Comparison of ENCODE assay signal across 23 cellular contexts in genomic region chrX:93420635-93421034, GRCh38.
"Had no signal": no experiment of that assay in that cellular context is flagged by ENCODE, and none has a peak within 500 bp of the region (broad histone marks: within the 10 kb centered on the region; RNA-seq: fewer than 3 reads in every experiment).

No MANE protein-coding gene starts in this region.

- H3K27ac Mint-ChIP-seq: activated CD4-positive, alpha-beta memory T cell treated with anti-CD3 and anti-CD28 coated beads for 36 hours; activated CD4-positive, alpha-beta T cell treated with anti-CD3 and anti-CD28 coated beads, Interleukin-2, amount 10 ng/mL, durations not matched to agents 24 days and 14 days; activated naive CD4-positive, alpha-beta T cell treated with anti-CD3 and anti-CD28 coated beads, Interleukin-2, amount 10 ng/mL, durations not matched to agents 7 days and 5 days; activated naive CD8-positive, alpha-beta T cell treated with anti-CD3 and anti-CD28 coated beads, Interleukin-2, amount 10 ng/mL, durations not matched to agents 7 days and 5 days; activated T-helper 1 cell treated with anti-CD3 and anti-CD28 coated beads, Interleukin-12 subunit alpha, Interleukin-12 subunit beta, Interleukin-2, Interleukin-4 antibody, amounts not matched to agents 30 ng/mL and 10 ng/mL and 1 ng/mL, durations not matched to agents 14 hours and 24 hours and 36 hours; memory B cell; naive thymus-derived CD8-positive, alpha-beta T cell; progenitor cell of endocrine pancreas had no signal

- H3K4me1 ChIP-seq: foreskin keratinocyte, heart right ventricle, right lobe of liver, tibial nerve had no signal

- DNase-seq: activated CD4-positive, alpha-beta memory T cell treated with anti-CD3 and anti-CD28 coated beads for 36 hours; activated CD4-positive, alpha-beta T cell treated with anti-CD3 and anti-CD28 coated beads, Interleukin-2, amount 10 ng/mL, durations not matched to agents 24 days and 14 days; activated CD4-positive, CD25-positive, alpha-beta regulatory T cell treated with anti-CD3 and anti-CD28 coated beads, Interleukin-2, amount 50 U/mL, for 72 hours; activated CD8-positive, alpha-beta memory T cell treated with anti-CD3 and anti-CD28 coated beads, Interleukin-2, amount 50 U/mL, for 4 hours; activated effector memory CD4-positive, alpha-beta T cell treated with anti-CD3 and anti-CD28 coated beads, Interleukin-2, amount 50 U/mL, for 16 hours; activated naive CD4-positive, alpha-beta T cell treated with anti-CD3 and anti-CD28 coated beads, Interleukin-2, amount 10 ng/mL, durations not matched to agents 7 days and 5 days; activated naive CD8-positive, alpha-beta T cell treated with anti-CD3 and anti-CD28 coated beads, Interleukin-2, amount 10 ng/mL, durations not matched to agents 7 days and 5 days; activated T-cell treated with anti-CD3 and anti-CD28 coated beads, Interleukin-2, amount 50 U/mL, for 1 hour; caudate nucleus; cortex of kidney; foreskin keratinocyte; heart right ventricle; naive thymus-derived CD8-positive, alpha-beta T cell; right lobe of liver; stimulated activated CD4-positive, alpha-beta T cell treated with anti-CD3 and anti-CD28 coated beads, Interleukin-2, amount 100 ng/mL, for 48 hours; stimulated activated naive CD4-positive, alpha-beta T cell treated with Interleukin-2 at 50 U/mL for 16 hours; T1000 had no signal

- FAIRE-seq: endothelial cell of umbilical vein had no signal

- H3K4me3 ChIP-seq: ascending aorta, heart right ventricle, right lobe of liver, tibial nerve had no signal

- H3K4me1 Mint-ChIP-seq: activated CD4-positive, alpha-beta T cell treated with anti-CD3 and anti-CD28 coated beads, Interleukin-2, amount 10 ng/mL, durations not matched to agents 24 days and 14 days; activated naive CD4-positive, alpha-beta T cell treated with anti-CD3 and anti-CD28 coated beads, Interleukin-2, amount 10 ng/mL, durations not matched to agents 7 days and 5 days; activated naive CD8-positive, alpha-beta T cell treated with anti-CD3 and anti-CD28 coated beads, Interleukin-2, amount 10 ng/mL, durations not matched to agents 7 days and 5 days; memory B cell; naive thymus-derived CD8-positive, alpha-beta T cell had no signal

- H3K9me3 Mint-ChIP-seq: activated CD4-positive, alpha-beta memory T cell treated with anti-CD3 and anti-CD28 coated beads for 36 hours; activated CD4-positive, alpha-beta T cell treated with anti-CD3 and anti-CD28 coated beads, Interleukin-2, amount 10 ng/mL, durations not matched to agents 24 days and 14 days; activated naive CD4-positive, alpha-beta T cell treated with anti-CD3 and anti-CD28 coated beads, Interleukin-2, amount 10 ng/mL, durations not matched to agents 7 days and 5 days; activated naive CD8-positive, alpha-beta T cell treated with anti-CD3 and anti-CD28 coated beads, Interleukin-2, amount 10 ng/mL, durations not matched to agents 7 days and 5 days; activated T-helper 1 cell treated with anti-CD3 and anti-CD28 coated beads, Interleukin-12 subunit alpha, Interleukin-12 subunit beta, Interleukin-2, Interleukin-4 antibody, amounts not matched to agents 30 ng/mL and 10 ng/mL and 1 ng/mL, durations not matched to agents 14 hours and 24 hours and 36 hours had no signal

- H3K9me3 ChIP-seq: ascending aorta, heart right ventricle, right lobe of liver, tibial nerve had no signal

- H3K36me3 Mint-ChIP-seq: activated CD4-positive, alpha-beta memory T cell treated with anti-CD3 and anti-CD28 coated beads for 36 hours; activated naive CD4-positive, alpha-beta T cell treated with anti-CD3 and anti-CD28 coated beads, Interleukin-2, amount 10 ng/mL, durations not matched to agents 7 days and 5 days; activated naive CD8-positive, alpha-beta T cell treated with anti-CD3 and anti-CD28 coated beads, Interleukin-2, amount 10 ng/mL, durations not matched to agents 7 days and 5 days; memory B cell; naive thymus-derived CD8-positive, alpha-beta T cell had no signal

- H3K27me3 ChIP-seq: ascending aorta, foreskin keratinocyte, right lobe of liver had no signal

- H3K36me3 ChIP-seq: ascending aorta, heart right ventricle, right lobe of liver, tibial nerve had no signal

- ATAC-seq: foreskin keratinocyte; heart right ventricle; naive thymus-derived CD8-positive, alpha-beta T cell; right lobe of liver had no signal

- H3K4me3 Mint-ChIP-seq: activated CD4-positive, alpha-beta memory T cell treated with anti-CD3 and anti-CD28 coated beads for 36 hours; activated CD4-positive, alpha-beta T cell treated with anti-CD3 and anti-CD28 coated beads, Interleukin-2, amount 10 ng/mL, durations not matched to agents 24 days and 14 days; activated naive CD4-positive, alpha-beta T cell treated with anti-CD3 and anti-CD28 coated beads, Interleukin-2, amount 10 ng/mL, durations not matched to agents 7 days and 5 days; activated naive CD8-positive, alpha-beta T cell treated with anti-CD3 and anti-CD28 coated beads, Interleukin-2, amount 10 ng/mL, durations not matched to agents 7 days and 5 days; activated T-helper 1 cell treated with anti-CD3 and anti-CD28 coated beads, Interleukin-12 subunit alpha, Interleukin-12 subunit beta, Interleukin-2, Interleukin-4 antibody, amounts not matched to agents 30 ng/mL and 10 ng/mL and 1 ng/mL, durations not matched to agents 14 hours and 24 hours and 36 hours; memory B cell; naive thymus-derived CD8-positive, alpha-beta T cell had no signal

- H3K27me3 Mint-ChIP-seq: activated CD4-positive, alpha-beta memory T cell treated with anti-CD3 and anti-CD28 coated beads for 36 hours; activated CD4-positive, alpha-beta T cell treated with anti-CD3 and anti-CD28 coated beads, Interleukin-2, amount 10 ng/mL, durations not matched to agents 24 days and 14 days; activated naive CD4-positive, alpha-beta T cell treated with anti-CD3 and anti-CD28 coated beads, Interleukin-2, amount 10 ng/mL, durations not matched to agents 7 days and 5 days; activated naive CD8-positive, alpha-beta T cell treated with anti-CD3 and anti-CD28 coated beads, Interleukin-2, amount 10 ng/mL, durations not matched to agents 7 days and 5 days; memory B cell; progenitor cell of endocrine pancreas had no signal

- H3K27ac ChIP-seq: ascending aorta, foreskin keratinocyte, heart right ventricle, right lobe of liver, tibial nerve had no signal
